In genomic region chr6:127382413-127382812, GRCh38 we compare ENCODE assay signal across 29 cellular contexts.
"Had no signal": no experiment of that assay in that cellular context is flagged by ENCODE, and none has a peak within 500 bp of the region (broad histone marks: within the 10 kb centered on the region; RNA-seq: fewer than 3 reads in every experiment).

No MANE protein-coding gene starts in this region.

- H3K27me3 Mint-ChIP-seq: memory B cell; naive B cell; progenitor cell of endocrine pancreas; stimulated activated naive B cell treated with anti-CD40 and anti-IgM and Interleukin-4, amounts not matched to agents 10 μg/mL and 1 μg/mL and 100 μg/mL, for 72 hours; stimulated activated naive CD8-positive, alpha-beta T cell treated with anti-CD3 and anti-CD28 coated beads, Interleukin-15, Interleukin-2, amounts not matched to agents 100 ng/mL and 50 ng/mL, for 24 hours had no signal

- H3K4me2 ChIP-seq: hepatocyte had no signal

- H2AFZ ChIP-seq: hepatocyte, parathyroid adenoma had no signal

- H3K36me3 ChIP-seq: esophagus muscularis mucosa, gastroesophageal sphincter, heart left ventricle, neutrophil, right lobe of liver, thoracic aorta, tibial nerve, upper lobe of right lung, uterus had no signal

- ATAC-seq: foreskin keratinocyte; gastroesophageal sphincter; heart left ventricle; left lobe of liver; mucosa of descending colon; natural killer cell treated with Interleukin-12 subunit alpha and Interleukin-12 subunit beta and Interleukin-15 and Interleukin-18, amount 100 ng/mL, for 72 hours; right lobe of liver; upper lobe of right lung had no signal

- H3K4me3 ChIP-seq: esophagus muscularis mucosa, gastroesophageal sphincter, heart left ventricle, hepatocyte, lung, mucosa of descending colon, right lobe of liver, thoracic aorta, tibial nerve, upper lobe of right lung, uterus had no signal

- H3K9me3 Mint-ChIP-seq: memory B cell; stimulated activated naive B cell treated with anti-CD40 and anti-IgM and Interleukin-4, amounts not matched to agents 10 μg/mL and 1 μg/mL and 100 μg/mL, for 72 hours; stimulated activated naive CD8-positive, alpha-beta T cell treated with anti-CD3 and anti-CD28 coated beads, Interleukin-15, Interleukin-2, amounts not matched to agents 100 ng/mL and 50 ng/mL, for 24 hours had no signal

- DNase-seq: dermis blood vessel endothelial cell; effector memory CD4-positive, alpha-beta T cell; foreskin keratinocyte; heart left ventricle; kidney; mucosa of descending colon; naive B cell; right lobe of liver; small intestine; stimulated activated CD4-positive, alpha-beta T cell treated with anti-CD3 and anti-CD28 coated beads, Interleukin-15, amount 100 ng/mL, for 24 hours; stimulated activated CD4-positive, alpha-beta T cell treated with anti-CD3 and anti-CD28 coated beads, Interleukin-2, amount 100 ng/mL, for 48 hours; stimulated activated naive B cell treated with anti-CD40 and anti-IgM and Interleukin-4, amounts not matched to agents 10 μg/mL and 1 μg/mL and 100 μg/mL, for 72 hours; upper lobe of right lung; uterus had no signal

- H3K27ac ChIP-seq: esophagus muscularis mucosa, foreskin keratinocyte, gastroesophageal sphincter, heart left ventricle, hepatocyte, neutrophil, parathyroid adenoma, right lobe of liver, thoracic aorta, tibial nerve, upper lobe of right lung, uterus had no signal

- H3K27ac Mint-ChIP-seq: memory B cell; naive B cell; natural killer cell treated with Interleukin-12 subunit alpha and Interleukin-12 subunit beta and Interleukin-15 and Interleukin-18, amount 100 ng/mL, for 72 hours; progenitor cell of endocrine pancreas; stimulated activated naive B cell treated with anti-CD40 and anti-IgM and Interleukin-4, amounts not matched to agents 10 μg/mL and 1 μg/mL and 100 μg/mL, for 72 hours; stimulated activated naive CD8-positive, alpha-beta T cell treated with anti-CD3 and anti-CD28 coated beads, Interleukin-15, Interleukin-2, amounts not matched to agents 100 ng/mL and 50 ng/mL, for 24 hours had no signal

- H3K4me1 ChIP-seq: esophagus muscularis mucosa, foreskin keratinocyte, parathyroid adenoma, right lobe of liver, tibial nerve, uterus had no signal

- FAIRE-seq: endothelial cell of umbilical vein, kidney, small intestine had no signal

- H3K79me2 ChIP-seq: hepatocyte, parathyroid adenoma had no signal

- H3K36me3 Mint-ChIP-seq: natural killer cell treated with Interleukin-12 subunit alpha and Interleukin-12 subunit beta and Interleukin-15 and Interleukin-18, amount 100 ng/mL, for 72 hours had no signal

- H3K4me3 Mint-ChIP-seq: memory B cell; naive B cell; natural killer cell treated with Interleukin-12 subunit alpha and Interleukin-12 subunit beta and Interleukin-15 and Interleukin-18, amount 100 ng/mL, for 72 hours; neural crest cell; stimulated activated naive B cell treated with anti-CD40 and anti-IgM and Interleukin-4, amounts not matched to agents 10 μg/mL and 1 μg/mL and 100 μg/mL, for 72 hours; stimulated activated naive CD8-positive, alpha-beta T cell treated with anti-CD3 and anti-CD28 coated beads, Interleukin-15, Interleukin-2, amounts not matched to agents 100 ng/mL and 50 ng/mL, for 24 hours had no signal

- H3K9ac ChIP-seq: parathyroid adenoma had no signal

- H3K9me3 ChIP-seq: esophagus muscularis mucosa, gastroesophageal sphincter, heart left ventricle, mucosa of descending colon, neutrophil, right lobe of liver, thoracic aorta, tibial nerve, upper lobe of right lung, uterus had no signal

- H3K27me3 ChIP-seq: esophagus muscularis mucosa, foreskin keratinocyte, gastroesophageal sphincter, heart left ventricle, hepatocyte, neutrophil, right lobe of liver, tibial nerve, upper lobe of right lung, uterus had no signal
